ENCODE assay signal across 1 cellular context in the genomic region with DNA sequence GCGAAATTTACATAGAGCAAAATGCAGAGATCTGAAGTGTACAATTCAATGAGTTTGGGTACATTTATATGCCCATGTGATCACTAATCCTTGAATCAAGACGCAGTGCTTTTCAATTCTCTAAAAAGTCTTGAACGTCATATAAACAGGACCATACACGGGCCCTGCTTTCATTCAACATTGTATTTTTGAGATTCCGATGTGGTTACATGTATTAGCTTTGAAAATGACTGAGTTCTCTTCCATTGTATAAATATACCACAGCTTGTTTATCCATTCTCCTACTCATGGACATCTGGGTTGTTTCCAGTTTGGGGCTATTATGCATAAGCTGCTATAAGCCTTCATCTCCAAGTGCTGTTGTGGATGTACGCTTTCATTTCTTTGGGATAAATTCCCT.
TF ChIP-seq lines count a peak whose summit lies in the region.

No MANE protein-coding gene starts in this region.

TF ChIP-seq in IMR-90, 13 proteins besides CTCF, POLR2A, EP300 and RAD21 (continued from another document):
- TF ChIP-seq FOS (IDR thresholded peaks at IDR 0.05; ENCODE audit: low read depth, low read length) (peak; percentile 56), MXI1 (IDR thresholded peaks at IDR 0.05; ENCODE audit: borderline replicate concordance, low read depth, low read length) (0 out of 2 replicates have a peak, but pooled peaks have one; percentile 15)
